21 cellular contexts compared by ENCODE assay signal in the genomic region with DNA sequence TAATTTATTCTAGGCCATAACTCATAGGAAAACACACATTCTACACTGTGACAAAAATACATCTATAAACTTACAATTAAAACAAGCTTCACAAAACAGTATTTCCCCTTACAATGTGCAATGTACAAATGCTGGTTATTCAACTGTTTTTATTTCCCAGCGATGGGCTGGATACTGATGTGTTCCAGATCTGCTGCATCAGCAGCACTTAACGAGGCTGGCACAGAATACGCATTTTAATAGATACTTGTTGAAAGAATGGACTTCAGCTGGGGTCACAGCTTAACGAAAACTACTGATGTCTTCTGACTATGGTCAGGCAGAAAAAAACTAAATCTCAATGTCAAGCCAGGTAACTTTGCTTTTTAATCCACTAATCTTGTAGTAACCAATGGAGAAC.
DNase-seq lines count a peak whose midpoint lies in the region; ATAC-seq, FAIRE-seq and TF ChIP-seq lines count a peak whose summit lies in the region.
"Had no signal": no experiment of that assay in that cellular context is flagged by ENCODE, and none has a peak within 500 bp of the region (broad histone marks: within the 10 kb centered on the region; RNA-seq: fewer than 3 reads in every experiment).

No MANE protein-coding gene starts in this region.

- H3K36me3 ChIP-seq in HepG2 (replicated peaks in 1 of 2; ENCODE audit: control insufficient read depth in 1 of 2, insufficient read depth in 2 of 2, low read length in 2 of 2) (peaks cover 41 to 83% of the 10 kb centered on the region in 2 experiments), right lobe of liver (peaks cover 6 to 98% (median 43%) of the 10 kb centered on the region in 4 donors)

- intact Hi-C loops in HepG2 (cut with micrococcal nuclease; ENCODE audit: unreplicated experiment) (loop anchor here (1.0 kb wide), 1 partner anchor 31 kb away; no protein-coding TSS in a partner anchor), right lobe of liver (cut with DNase I) (no loop called here), dorsolateral prefrontal cortex (cut with DNase I) (no loop called here)

- H3K27me3 ChIP-seq in HepG2 (ENCODE audit: control insufficient read depth in 1 of 2, insufficient read depth in 2 of 2, low read length in 2 of 2): no peaks in the 10 kb centered on the region
- H3K27me3 ChIP-seq in right lobe of liver: no peaks in the 10 kb centered on the region
- no peaks in the 10 kb centered on the region for H3K27me3 ChIP-seq in dorsolateral prefrontal cortex

- TF ChIP-seq POLR2A in HepG2 (IDR thresholded peaks at IDR 0.05; ENCODE audit: insufficient read depth in 1 of 2, low read depth in 2 of 2, low read length in 2 of 2) (no peak), right lobe of liver (IDR thresholded peaks at IDR 0.05) (no peak)

- 96% methylated on average over 4 of the region's 4 CpGs for whole genome bisulfite sequencing in HepG2 (ENCODE audit: low lambda C conversion rate)
- 90% methylated on average over 4 of the region's 4 CpGs for WGBS in right lobe of liver (ENCODE audit: insufficient coverage, low coverage, low lambda C conversion rate, missing lambda C conversion rate)

- H3K4me3 ChIP-seq in HepG2 (replicated peaks in 1 of 3; ENCODE audit: insufficient read depth in 1 of 3, low read depth in 2 of 3, low read length in 3 of 3) (no peak overlapping the region), right lobe of liver (no peak overlapping the region), dorsolateral prefrontal cortex (peak overlapping the region in 1 of 59 donors; percentile 11)
- H3K4me3 ChIP-seq: coronary artery, thoracic aorta had no signal

- no peaks in the 10 kb centered on the region for H3K27me3 Mint-ChIP-seq in neural crest cell (ENCODE audit: low read depth)
- H3K27me3 Mint-ChIP-seq: activated naive CD4-positive, alpha-beta T cell treated with anti-CD3 and anti-CD28 coated beads, Interleukin-2, amount 10 ng/mL, durations not matched to agents 7 days and 5 days; activated T-cell treated with anti-CD3 and anti-CD28 coated beads, Interleukin-2, amount 50 U/mL, for 24 hours; CD8-positive, alpha-beta memory T cell had no signal

- H3K4me1 ChIP-seq in HepG2 (ENCODE audit: insufficient read depth, low read length) (peaks cover 50% of the 10 kb centered on the region), right lobe of liver (no peaks in the 10 kb centered on the region)

- no peaks in the 10 kb centered on the region for H3K9me3 ChIP-seq in HepG2 (ENCODE audit: low read length)
- H3K9me3 ChIP-seq in right lobe of liver: no peaks in the 10 kb centered on the region
- H3K9me3 ChIP-seq: thoracic aorta had no signal

- H3K27ac ChIP-seq in HepG2 (ENCODE audit: extremely low read length, insufficient read depth, low read length) (peak overlapping the region; percentile 76), right lobe of liver (no peak overlapping the region), dorsolateral prefrontal cortex (peak overlapping the region in 41 of 59 donors; percentile 0 to 80 (median 51))
- H3K27ac ChIP-seq: coronary artery, HL-60, thoracic aorta had no signal

- no peak for ATAC-seq in HepG2
- no peak for ATAC-seq in right lobe of liver
- no peak for ATAC-seq in HG02852 (IDR thresholded peaks at IDR 0.05; ENCODE audit: unreplicated experiment)
- ATAC-seq: right cardiac atrium; Right ventricle myocardium inferior; stimulated activated effector memory CD8-positive, alpha-beta T cell treated with anti-CD3 and anti-CD28 coated beads, Interleukin-12 subunit alpha, Interleukin-12 subunit beta, amount 100 ng/mL, for 72 hours had no signal

- POLR2A ChIA-PET in HepG2 (lab: Yijun Ruan, JAX): interaction anchor here (1.0 to 1.7 kb wide), 3 partner anchors 19 to 33 kb away, joined by 3 to 10 read pairs (median 3); no protein-coding TSS in a partner anchor

- no peak for TF ChIP-seq RAD21 in HepG2 (CRISPR knock-in tag; IDR thresholded peaks at IDR 0.05)

- peaks cover 19% of the 10 kb centered on the region for H3K4me1 Mint-ChIP-seq in neural crest cell

- H3K27ac Mint-ChIP-seq in neural crest cell (ENCODE audit: unreplicated experiment): peak overlapping the region; percentile 55

- in situ Hi-C loops in HepG2 (cut with HindIII; ENCODE audit: extremely low pct_ligation_motif_present, low pct_unique_long_range_greater_than_20kb): no loop called here

- DNase-seq in HepG2 (ENCODE audit: low spot score) (no peak), right lobe of liver (no peak), dorsolateral prefrontal cortex (no peak), neural crest cell (ENCODE audit: low read depth, low spot score) (no peak), cerebellar cortex (ENCODE audit: low spot score) (no peak), NCI-H524 (lab: John Stamatoyannopoulos, UW) (no peak), OCI-M2 (lab: John Stamatoyannopoulos, UW; ENCODE audit: unreplicated experiment) (no peak)
- DNase-seq: activated CD4-positive, alpha-beta T cell treated with anti-CD3 and anti-CD28 coated beads, Interleukin-2, amount 50 U/mL, for 48 hours; activated naive CD4-positive, alpha-beta T cell treated with anti-CD3 and anti-CD28 coated beads, Interleukin-2, amount 10 ng/mL, durations not matched to agents 7 days and 5 days; activated T-cell treated with anti-CD3 and anti-CD28 coated beads, Interleukin-2, amount 50 U/mL, for 24 hours; CD8-positive, alpha-beta memory T cell; foreskin fibroblast; mesendoderm; right cardiac atrium had no signal

- H3K9ac ChIP-seq in HepG2 (ENCODE audit: insufficient read depth, low read depth, low read length): peak overlapping the region; percentile 38; the same call in 1 of the 2 replicates

- no peak for FAIRE-seq in HepG2 (lab: Jason Lieb, UNC)
- FAIRE-seq: endothelial cell of umbilical vein had no signal

- peaks cover 16% of the 10 kb centered on the region for H3K36me3 Mint-ChIP-seq in neural crest cell (ENCODE audit: low read depth)

- H3K9me3 Mint-ChIP-seq in neural crest cell: no peaks in the 10 kb centered on the region
- H3K9me3 Mint-ChIP-seq: activated naive CD4-positive, alpha-beta T cell treated with anti-CD3 and anti-CD28 coated beads, Interleukin-2, amount 10 ng/mL, durations not matched to agents 7 days and 5 days; activated T-cell treated with anti-CD3 and anti-CD28 coated beads, Interleukin-2, amount 50 U/mL, for 24 hours; CD8-positive, alpha-beta memory T cell; stimulated activated effector memory CD8-positive, alpha-beta T cell treated with anti-CD3 and anti-CD28 coated beads, Interleukin-12 subunit alpha, Interleukin-12 subunit beta, amount 100 ng/mL, for 72 hours had no signal

- H3K4me2 ChIP-seq in HepG2 (ENCODE audit: low read depth, low read length): peak overlapping the region; percentile 54

- no peaks in the 10 kb centered on the region for H4K20me1 ChIP-seq in HepG2 (ENCODE audit: insufficient read depth, low read length)

- BruUV-seq in HepG2 (replicated peaks; lab: Mats Ljungman, UMichigan): no TSS peak

- no peaks in the 10 kb centered on the region for H3K79me2 ChIP-seq in HepG2 (ENCODE audit: insufficient read depth, low read length)

- TF ChIP-seq CTCF in HepG2 (CRISPR knock-in tag; IDR thresholded peaks at IDR 0.05): no peak
- no peak for TF ChIP-seq CTCF in right lobe of liver (IDR thresholded peaks at IDR 0.05)
- no peak for TF ChIP-seq CTCF in dorsolateral prefrontal cortex (IDR thresholded peaks at IDR 0.05 in 54 of 56, conservative IDR thresholded peaks at IDR 0.05 in 2 of 56; ENCODE audit: low read depth in 1 of 56, partially characterized antibody in 56 of 56)
- TF ChIP-seq CTCF in neural crest cell (conservative IDR thresholded peaks at IDR 0.05): no peak

- no peak overlapping the region for H3K4me3 Mint-ChIP-seq in neural crest cell
- H3K4me3 Mint-ChIP-seq: activated naive CD4-positive, alpha-beta T cell treated with anti-CD3 and anti-CD28 coated beads, Interleukin-2, amount 10 ng/mL, durations not matched to agents 7 days and 5 days; activated T-cell treated with anti-CD3 and anti-CD28 coated beads, Interleukin-2, amount 50 U/mL, for 24 hours; stimulated activated effector memory CD8-positive, alpha-beta T cell treated with anti-CD3 and anti-CD28 coated beads, Interleukin-12 subunit alpha, Interleukin-12 subunit beta, amount 100 ng/mL, for 72 hours had no signal

- H2AFZ ChIP-seq in HepG2 (ENCODE audit: low read length): no peak overlapping the region

- no peak for TF ChIP-seq EP300 in HepG2 (IDR thresholded peaks at IDR 0.05; ENCODE audit: low read depth in 2 of 2, low read length in 2 of 2)
- no peak for TF ChIP-seq EP300 in HepG2 (CRISPR knock-in tag; IDR thresholded peaks at IDR 0.05; ENCODE audit: borderline replicate concordance)

- CTCF ChIA-PET in HepG2 (lab: Yijun Ruan, JAX; ENCODE audit: low intra/inter-chr PET ratio, low total read pairs): no interaction called here

TF ChIP-seq in HepG2, 621 proteins besides CTCF, POLR2A, EP300 and RAD21:
- TF ChIP-seq MAFK (conservative IDR thresholded peaks at IDR 0.05 in 1 of 2, IDR thresholded peaks at IDR 0.05 in 1 of 2; ENCODE audit: low read length in 2 of 2): peak; percentile 64 to 74; a peak in 3 of 4 replicates
- TF ChIP-seq MAFF (IDR thresholded peaks at IDR 0.05; ENCODE audit: low read depth, low read length): peak; percentile 54; the same call in 1 of the 2 replicates
- no peak for TF ChIP-seq HNRNPH1 (optimal IDR thresholded peaks at IDR 0.05; ENCODE audit: low read depth, low read length)
- 0 out of 2 replicates have a peak, but pooled peaks have one; percentile 14 for TF ChIP-seq ZKSCAN1 (IDR thresholded peaks at IDR 0.05; ENCODE audit: low read length)

Comparison
In these comparisons a context has a peak if more than half of its experiments do, and no peak if none do; other contexts are left out.
1. H3K27ac ChIP-seq: peak in HepG2 (single experiment) and dorsolateral prefrontal cortex (41 of 59); none in right lobe of liver (0 of 3).